ENCODE assay signal across 10 cellular contexts in genomic region chr19:18603255-18603957, GRCh38. TPM values are rescaled to one million over a fixed set of nuclear protein-coding genes. Genes with fewer than 3 reads are reported as not detected.
DNase-seq lines count a peak whose midpoint lies in the region; ATAC-seq and TF ChIP-seq lines count a peak whose summit lies in the region.
"Had no signal": no experiment of that assay in that cellular context is flagged by ENCODE, and none has a peak within 500 bp of the region (broad histone marks: within the 10 kb centered on the region; RNA-seq: fewer than 3 reads in every experiment).

No MANE protein-coding gene starts in this region.

- peak; percentile 44 for ATAC-seq in mucosa of descending colon
- ATAC-seq in GM19455 (IDR thresholded peaks at IDR 0.05; ENCODE audit: unreplicated experiment): no peak

- H3K27ac Mint-ChIP-seq in Calu3 (ENCODE audit: unreplicated experiment): peak overlapping the region; percentile 27

- H3K4me3 ChIP-seq in MM.1S (ENCODE audit: low read length) (no peak overlapping the region), brain microvascular endothelial cell (ENCODE audit: low read depth, low read length) (peak overlapping the region; percentile 34), mucosa of descending colon (no peak overlapping the region)
- no peak overlapping the region for H3K4me3 ChIP-seq in effector memory CD4-positive, alpha-beta T cell (ENCODE audit: insufficient read depth, low read depth, low read length, poor library complexity, severe bottlenecking)

- TF ChIP-seq CTCF in Calu3 (IDR thresholded peaks at IDR 0.05; ENCODE audit: unreplicated experiment): no peak
- TF ChIP-seq CTCF in MM.1S (IDR thresholded peaks at IDR 0.05; ENCODE audit: low read length): peak; percentile 18
- peak; percentile 67 for TF ChIP-seq CTCF in brain microvascular endothelial cell (IDR thresholded peaks at IDR 0.05; ENCODE audit: low read depth, low read length, missing control alignments)
- TF ChIP-seq CTCF in mucosa of descending colon (IDR thresholded peaks at IDR 0.05): no peak

- BruUV-seq in Calu3 (replicated peaks; lab: Mats Ljungman, UMichigan): no TSS peak

- H3K9me3 ChIP-seq in MM.1S (replicated peaks; ENCODE audit: insufficient read depth, low read length) (no peaks in the 10 kb centered on the region), mucosa of descending colon (no peaks in the 10 kb centered on the region)
- H3K9me3 ChIP-seq in effector memory CD4-positive, alpha-beta T cell (ENCODE audit: control insufficient read depth, low read length): no peaks in the 10 kb centered on the region

- H3K4me3 Mint-ChIP-seq in Calu3 (ENCODE audit: low read depth, unreplicated experiment): no peak overlapping the region

- no peaks in the 10 kb centered on the region for H3K4me1 Mint-ChIP-seq in Calu3 (ENCODE audit: low read depth, unreplicated experiment)

- no peaks in the 10 kb centered on the region for H3F3A ChIP-seq in MM.1S (ENCODE audit: insufficient read depth, low read length)

- H2AFZ ChIP-seq in MM.1S (ENCODE audit: low read length): no peak overlapping the region

- H3K36me3 ChIP-seq in MM.1S (replicated peaks; ENCODE audit: insufficient read depth, low read length) (no peaks in the 10 kb centered on the region), brain microvascular endothelial cell (replicated peaks) (no peaks in the 10 kb centered on the region), mucosa of descending colon (ENCODE audit: low read depth) (no peaks in the 10 kb centered on the region)
- H3K36me3 ChIP-seq in effector memory CD4-positive, alpha-beta T cell (ENCODE audit: control insufficient read depth, insufficient read depth, low read length): no peaks in the 10 kb centered on the region

- H3K79me2 ChIP-seq in MM.1S (ENCODE audit: low read length): no peaks in the 10 kb centered on the region

- H3K9ac ChIP-seq in MM.1S (ENCODE audit: low read length): no peak overlapping the region

- no peaks in the 10 kb centered on the region for H3K9me3 Mint-ChIP-seq in Calu3 (ENCODE audit: low read depth, unreplicated experiment)

- peaks cover 45% of the 10 kb centered on the region for H3K27me3 Mint-ChIP-seq in Calu3 (ENCODE audit: unreplicated experiment)

- H3K4me1 ChIP-seq in MM.1S (ENCODE audit: low read length) (no peaks in the 10 kb centered on the region), mucosa of descending colon (ENCODE audit: low read depth) (peaks cover 10% of the 10 kb centered on the region)
- peaks cover 22% of the 10 kb centered on the region for H3K4me1 ChIP-seq in effector memory CD4-positive, alpha-beta T cell (ENCODE audit: control insufficient read depth, insufficient read depth, low read length, poor library complexity, severe bottlenecking)

- no peak overlapping the region for H3K27ac ChIP-seq in MM.1S (ENCODE audit: low read length)
- no peak overlapping the region for H3K27ac ChIP-seq in brain microvascular endothelial cell
- H3K27ac ChIP-seq in effector memory CD4-positive, alpha-beta T cell (ENCODE audit: insufficient read depth, low read length, poor library complexity, severe bottlenecking): no peak overlapping the region

- H4K20me1 ChIP-seq in MM.1S (ENCODE audit: insufficient read depth, low read length): no peaks in the 10 kb centered on the region

- CTCF ChIA-PET in Calu3 (lab: Charles Lee): no interaction called here

- no peak overlapping the region for H3K4me2 ChIP-seq in MM.1S (ENCODE audit: low read depth, low read length)

- H3K36me3 Mint-ChIP-seq in Calu3 (ENCODE audit: insufficient read depth, unreplicated experiment): peaks cover 3% of the 10 kb centered on the region

- no peaks in the 10 kb centered on the region for H3K9me2 ChIP-seq in MM.1S (replicated peaks; ENCODE audit: insufficient read depth, low read length)

- peaks cover 85% of the 10 kb centered on the region for H3K27me3 ChIP-seq in MM.1S (replicated peaks; ENCODE audit: insufficient read depth, low read length)
- H3K27me3 ChIP-seq in brain microvascular endothelial cell (replicated peaks): peaks cover 44% of the 10 kb centered on the region
- H3K27me3 ChIP-seq in effector memory CD4-positive, alpha-beta T cell (replicated peaks; ENCODE audit: control insufficient read depth, insufficient read depth, low read length, poor library complexity, severe bottlenecking): peaks cover 52% of the 10 kb centered on the region

- intact Hi-C loops in Calu3 (cut with micrococcal nuclease; ENCODE audit: unreplicated experiment): no loop called here
- intact Hi-C loops in mucosa of descending colon (cut with DNase I, micrococcal nuclease): no loop called here

- in situ Hi-C loops in brain microvascular endothelial cell (cut with HindIII; ENCODE audit: low pct_ligation_motif_present, low sequenced_read_pairs): no loop called here

- no peak for DNase-seq in Calu3
- no peak for DNase-seq in MM.1S
- no peak for DNase-seq in brain microvascular endothelial cell
- DNase-seq in mucosa of descending colon: peak in 2 of 3 donors; percentile 7 to 29
- no peak for DNase-seq in RKO (ENCODE audit: low spot score)
- no peak for DNase-seq in cerebellar nuclear complex (lab: John Stamatoyannopoulos, UW)
- DNase-seq in effector memory CD4-positive, alpha-beta T cell: no peak
- DNase-seq: activated effector memory CD4-positive, alpha-beta T cell treated with anti-CD3 and anti-CD28 coated beads, Interleukin-2, amount 50 U/mL, for 16 hours; NCI-H2171 had no signal

RNA-seq across cellular contexts. Expression of gene CRLF1, which starts 3.2 kb away (rescaled TPM):
- total RNA-seq in Calu3 (2022): 1.1 TPM in 1 of 2 replicates, not detected in the other
- 1 to 10 TPM; 1.3 to 7.0 (median 6.6) TPM for total RNA-seq in mucosa of descending colon

RNA-seq across cellular contexts. Expression of gene TMEM59L, which starts 9.3 kb away (rescaled TPM):
- total RNA-seq in Calu3 (2022): 0.71 TPM in 1 of 2 replicates, not detected in the other
- total RNA-seq in mucosa of descending colon: 10 to 100 TPM in 1 of 3 donors, 1 to 10 TPM in 1, under 1 TPM in 1; 0.93 to 10.5 (median 1.4) TPM

RNA-seq across cellular contexts. Expression of gene REX1BD, which starts 14.8 kb away (rescaled TPM):
- total RNA-seq in Calu3 (2022) (39.9 and 40.1 TPM in 2 replicates), mucosa of descending colon (10 to 100 TPM; 48.2 to 55.4 (median 49.3) TPM)

RNA-seq across cellular contexts. Expression of gene UBA52, which starts 31.7 kb away (rescaled TPM):
- total RNA-seq in Calu3 (2022) (620 and 627 TPM in 2 replicates), mucosa of descending colon (100 to 1,000 TPM; 771 to 910 (median 811) TPM)

RNA-seq across cellular contexts. Expression of gene KLHL26, which starts 33.4 kb away (rescaled TPM):
- total RNA-seq in Calu3 (2022) (7.2 and 7.5 TPM in 2 replicates), mucosa of descending colon (10 to 100 TPM in 1 of 3 donors, 1 to 10 TPM in 2; 7.6 to 16.6 (median 8.9) TPM)

Comparison
In these comparisons a context has a peak if more than half of its experiments do, and no peak if none do; other contexts are left out.
1. DNase-seq: peak in mucosa of descending colon (2 of 3); none in Calu3 (single experiment), MM.1S (single experiment), brain microvascular endothelial cell (single experiment), RKO (single experiment), cerebellar nuclear complex (0 of 2) and effector memory CD4-positive, alpha-beta T cell (0 of 3).
2. CTCF ChIP-seq: peak in MM.1S (single experiment) and brain microvascular endothelial cell (single experiment); none in Calu3 (single experiment) and mucosa of descending colon (single experiment).